ENCODE assay signal across 9 cellular contexts in the genomic region with DNA sequence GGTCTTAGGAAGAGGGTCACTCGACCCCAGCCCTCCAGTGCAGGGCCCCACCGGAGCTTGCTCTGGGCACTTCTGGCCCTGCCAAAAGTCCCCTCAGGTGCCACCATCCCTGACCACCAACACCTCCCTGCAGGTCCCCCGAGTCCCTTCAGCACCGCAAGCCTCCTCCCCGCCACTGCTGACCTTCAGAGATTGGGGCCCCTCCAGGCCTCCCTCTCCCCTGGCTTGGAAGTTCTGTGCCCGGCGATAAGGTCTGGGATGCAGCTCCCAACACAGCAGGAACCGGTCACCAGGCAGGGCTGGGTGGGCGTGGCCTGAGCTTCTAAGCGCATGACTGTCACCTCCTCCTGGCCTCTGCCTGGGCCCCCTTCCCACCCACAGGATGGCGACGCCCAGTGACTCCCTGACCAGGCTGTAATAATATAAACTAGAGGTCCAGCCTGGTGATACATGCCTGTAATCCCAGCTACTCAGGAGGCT. TPM values are rescaled to one million over a fixed set of nuclear protein-coding genes. Genes with fewer than 3 reads are reported as not detected.
A peak's percentile ranks its signal among the peaks of the same experiment; 100 is the strongest.
DNase-seq lines count a peak whose midpoint lies in the region; ATAC-seq and TF ChIP-seq lines count a peak whose summit lies in the region.
"Had no signal": no experiment of that assay in that cellular context is flagged by ENCODE, and none has a peak within 500 bp of the region (broad histone marks: within the 10 kb centered on the region; RNA-seq: fewer than 3 reads in every experiment).

No MANE protein-coding gene starts in this region.

- 55% methylated on average over 12 of the region's 12 CpGs; no CpG with 5 or more reads in 1 of the 2 donors for WGBS in transverse colon (ENCODE audit: low coverage in 1 of 2), 2 donors

- TF ChIP-seq CTCF in WTC11 (IDR thresholded peaks at IDR 0.05): no peak
- TF ChIP-seq CTCF in transverse colon (IDR thresholded peaks at IDR 0.05): no peak
- no peak for TF ChIP-seq CTCF in foreskin keratinocyte (conservative IDR thresholded peaks at IDR 0.05)

- TF ChIP-seq EP300 in transverse colon (IDR thresholded peaks at IDR 0.05; ENCODE audit: low read depth): no peak

- no peaks in the 10 kb centered on the region for H3K9me3 ChIP-seq in transverse colon

- DNase-seq in HK-2 (ENCODE audit: unreplicated experiment) (peak; percentile 88), WTC11 (ENCODE audit: low spot score) (peak; percentile 52), hepatic stellate cell (ENCODE audit: low spot score) (peak; percentile 89), transverse colon (peak; percentile 64), NCI-H2081 (lab: John Stamatoyannopoulos, UW) (no peak), foreskin keratinocyte (no peak), activated gamma-delta T cell (lab: John Stamatoyannopoulos, UW) (no peak)
- DNase-seq: Kasumi-1; stimulated activated CD4-positive, alpha-beta T cell treated with anti-CD3 and anti-CD28 coated beads, Interleukin-4, amount 100 ng/mL, for 24 hours had no signal

- no peaks in the 10 kb centered on the region for H3K36me3 ChIP-seq in transverse colon

- POLR2A ChIA-PET in WTC11 (lab: Charles Lee): interaction anchor here (0.8 to 1.2 kb wide), 3 partner anchors 10 to 37 kb away, joined by 3 to 4 read pairs (median 3); no protein-coding TSS in a partner anchor

- in situ Hi-C loops in transverse colon (cut with MboI; ENCODE audit: low pct_ligation_motif_present in 1 of 4, low pct_unique_long_range_greater_than_20kb in 1 of 4, low sequenced_read_pairs in 3 of 4): no loop called here

- no peaks in the 10 kb centered on the region for H3K9me3 Mint-ChIP-seq in WTC11

- CTCF ChIA-PET in WTC11 (lab: Charles Lee): interaction anchor here (0.7 to 3.2 kb wide), 8 partner anchors 10 to 393 kb away, joined by 3 to 27 read pairs (median 4); partner anchors contain the start of gene PIEZO1

- H3K4me1 ChIP-seq in transverse colon (peaks cover 62 to 89% (median 71%) of the 10 kb centered on the region in 4 donors), foreskin keratinocyte (peaks cover 13% of the 10 kb centered on the region)

- ATAC-seq in WTC11: no peak
- ATAC-seq in foreskin keratinocyte: no peak

- no peaks in the 10 kb centered on the region for H3K36me3 Mint-ChIP-seq in WTC11

- H3K4me1 Mint-ChIP-seq in WTC11: peaks cover 21% of the 10 kb centered on the region

- H3K27ac ChIP-seq in transverse colon: peak overlapping the region; percentile 82 to 93 (median 88)
- H3K27ac ChIP-seq in foreskin keratinocyte: no peak overlapping the region

- no peak for TF ChIP-seq POLR2A in transverse colon (IDR thresholded peaks at IDR 0.05)

- no peaks in the 10 kb centered on the region for H3K27me3 ChIP-seq in transverse colon
- no peaks in the 10 kb centered on the region for H3K27me3 ChIP-seq in foreskin keratinocyte

- no peak overlapping the region for H3K27ac Mint-ChIP-seq in WTC11

- no peak overlapping the region for H3K4me3 Mint-ChIP-seq in WTC11

- H3K4me3 ChIP-seq in transverse colon: no peak overlapping the region

- no peaks in the 10 kb centered on the region for H3K27me3 Mint-ChIP-seq in WTC11 (ENCODE audit: low read depth)

- intact Hi-C loops in transverse colon (cut with DNase I; ENCODE audit: low total_unique reads): no loop called here

TF ChIP-seq in WTC11, 78 proteins besides CTCF, POLR2A, EP300 and RAD21:
- TF ChIP-seq RELA (CRISPR knock-in tag; IDR thresholded peaks at IDR 0.05; ENCODE audit: borderline replicate concordance): no peak
- no peak for TF ChIP-seq NR1H2 (CRISPR knock-in tag; IDR thresholded peaks at IDR 0.05)
- no peak for TF ChIP-seq E2F1 (CRISPR knock-in tag; IDR thresholded peaks at IDR 0.05)
- TF ChIP-seq ZBTB21 (CRISPR knock-in tag; IDR thresholded peaks at IDR 0.05; ENCODE audit: borderline replicate concordance): no peak
- no peak for TF ChIP-seq ZNF317 (CRISPR knock-in tag; IDR thresholded peaks at IDR 0.05; ENCODE audit: borderline replicate concordance, low read depth)
- TF ChIP-seq, protein P1, sequence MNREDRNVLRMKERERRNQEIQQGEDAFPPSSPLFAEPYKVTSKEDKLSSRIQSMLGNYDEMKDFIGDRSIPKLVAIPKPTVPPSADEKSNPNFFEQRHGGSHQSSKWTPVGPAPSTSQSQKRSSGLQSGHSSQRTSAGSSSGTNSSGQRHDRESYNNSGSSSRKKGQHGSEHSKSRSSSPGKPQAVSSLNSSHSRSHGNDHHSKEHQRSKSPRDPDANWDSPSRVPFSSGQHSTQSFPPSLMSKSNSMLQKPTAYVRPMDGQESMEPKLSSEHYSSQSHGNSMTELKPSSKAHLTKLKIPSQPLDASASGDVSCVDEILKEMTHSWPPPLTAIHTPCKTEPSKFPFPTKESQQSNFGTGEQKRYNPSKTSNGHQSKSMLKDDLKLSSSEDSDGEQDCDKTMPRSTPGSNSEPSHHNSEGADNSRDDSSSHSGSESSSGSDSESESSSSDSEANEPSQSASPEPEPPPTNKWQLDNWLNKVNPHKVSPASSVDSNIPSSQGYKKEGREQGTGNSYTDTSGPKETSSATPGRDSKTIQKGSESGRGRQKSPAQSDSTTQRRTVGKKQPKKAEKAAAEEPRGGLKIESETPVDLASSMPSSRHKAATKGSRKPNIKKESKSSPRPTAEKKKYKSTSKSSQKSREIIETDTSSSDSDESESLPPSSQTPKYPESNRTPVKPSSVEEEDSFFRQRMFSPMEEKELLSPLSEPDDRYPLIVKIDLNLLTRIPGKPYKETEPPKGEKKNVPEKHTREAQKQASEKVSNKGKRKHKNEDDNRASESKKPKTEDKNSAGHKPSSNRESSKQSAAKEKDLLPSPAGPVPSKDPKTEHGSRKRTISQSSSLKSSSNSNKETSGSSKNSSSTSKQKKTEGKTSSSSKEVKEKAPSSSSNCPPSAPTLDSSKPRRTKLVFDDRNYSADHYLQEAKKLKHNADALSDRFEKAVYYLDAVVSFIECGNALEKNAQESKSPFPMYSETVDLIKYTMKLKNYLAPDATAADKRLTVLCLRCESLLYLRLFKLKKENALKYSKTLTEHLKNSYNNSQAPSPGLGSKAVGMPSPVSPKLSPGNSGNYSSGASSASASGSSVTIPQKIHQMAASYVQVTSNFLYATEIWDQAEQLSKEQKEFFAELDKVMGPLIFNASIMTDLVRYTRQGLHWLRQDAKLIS (CRISPR knock-in tag; IDR thresholded peaks at IDR 0.05; ENCODE audit: borderline replicate concordance): no peak

RNA-seq across cellular contexts. Expression of gene PIEZO1, which starts 11.2 kb away (rescaled TPM):
- total RNA-seq in WTC11 (2021) (68.3 to 75.1 TPM (median 71.3 TPM) in 3 replicates), transverse colon (100 to 1,000 TPM; 133 to 546 (median 179) TPM), foreskin keratinocyte (184 and 213 TPM in 2 replicates)
- 190 and 238 TPM in 2 replicates for polyA plus RNA-seq in foreskin keratinocyte

RNA-seq across cellular contexts. Expression of gene CDT1, which starts 29.7 kb away (rescaled TPM):
- total RNA-seq in WTC11 (2021) (142 to 154 TPM (median 149 TPM) in 3 replicates), transverse colon (10 to 100 TPM in 1 of 4 donors, 1 to 10 TPM in 2, not detected in 1; 3.8 to 12.5 (median 6.7) TPM), foreskin keratinocyte (24.1 and 26.3 TPM in 2 replicates)
- 27.5 and 27.9 TPM in 2 replicates for polyA plus RNA-seq in foreskin keratinocyte

RNA-seq across cellular contexts. Expression of gene APRT, which starts 37.9 kb away (rescaled TPM):
- total RNA-seq in WTC11 (2021): 272 to 288 TPM (median 282 TPM) in 3 replicates
- 100 to 1,000 TPM in 2 of 4 donors, 10 to 100 TPM in 2; 81.6 to 221 (median 149) TPM for total RNA-seq in transverse colon
- total RNA-seq in foreskin keratinocyte: 174 and 188 TPM in 2 replicates
- polyA plus RNA-seq in foreskin keratinocyte: 312 and 330 TPM in 2 replicates

Comparison
In these comparisons a context has a peak if more than half of its experiments do, and no peak if none do; other contexts are left out.
1. DNase-seq: peak in HK-2 (single experiment), WTC11 (single experiment), hepatic stellate cell (single experiment) and transverse colon (single experiment); none in NCI-H2081 (0 of 2), foreskin keratinocyte (0 of 2) and activated gamma-delta T cell (single experiment).